Comparison of ENCODE assay signal across 17 cellular contexts in genomic region chrX:129761596-129761995, GRCh38. TPM values are rescaled to one million over a fixed set of nuclear protein-coding genes. Genes with fewer than 3 reads are reported as not detected.
A peak's percentile ranks its signal among the peaks of the same experiment; 100 is the strongest.
DNase-seq lines count a peak whose midpoint lies in the region; ATAC-seq, FAIRE-seq and TF ChIP-seq lines count a peak whose summit lies in the region.
"Had no signal": no experiment of that assay in that cellular context is flagged by ENCODE, and none has a peak within 500 bp of the region (broad histone marks: within the 10 kb centered on the region; RNA-seq: fewer than 3 reads in every experiment).

No MANE protein-coding gene starts in this region.

- no peaks in the 10 kb centered on the region for H3K36me3 ChIP-seq in suprapubic skin
- H3K36me3 ChIP-seq: BLaER1 had no signal

- TF ChIP-seq CTCF in suprapubic skin (IDR thresholded peaks at IDR 0.05) = no peak

- peaks cover 41% of the 10 kb centered on the region for H3K4me1 Mint-ChIP-seq in T-helper 1 cell treated with Interleukin-12 subunit alpha and Interleukin-12 subunit beta and Interleukin-4 antibody, amounts not matched to agents 30 μg/mL and 1 μg/mL, for 36 hours (ENCODE audit: low read depth)
- H3K4me1 Mint-ChIP-seq in activated T-helper 1 cell treated with anti-CD3 and anti-CD28 coated beads, Interleukin-12 subunit alpha, Interleukin-12 subunit beta, Interleukin-2, Interleukin-4 antibody, amounts not matched to agents 30 ng/mL and 10 ng/mL and 1 ng/mL, durations not matched to agents 14 hours and 24 hours and 36 hours (ENCODE audit: low read depth) = peaks cover 36% of the 10 kb centered on the region
- H3K4me1 Mint-ChIP-seq in dendritic cell treated with granulocyte-macrophage colony-stimulating factor and Interleukin-4, amounts not matched to agents 40 ng/mL and 50 ng/mL, for 4 days (ENCODE audit: low read depth) = peaks cover 56% of the 10 kb centered on the region
- H3K4me1 Mint-ChIP-seq: GM23338 had no signal

- H3K27me3 ChIP-seq in suprapubic skin = no peaks in the 10 kb centered on the region

- no peaks in the 10 kb centered on the region for H3K9me3 Mint-ChIP-seq in T-helper 1 cell treated with Interleukin-12 subunit alpha and Interleukin-12 subunit beta and Interleukin-4 antibody, amounts not matched to agents 30 μg/mL and 1 μg/mL, for 36 hours
- H3K9me3 Mint-ChIP-seq in activated T-helper 1 cell treated with anti-CD3 and anti-CD28 coated beads, Interleukin-12 subunit alpha, Interleukin-12 subunit beta, Interleukin-2, Interleukin-4 antibody, amounts not matched to agents 30 ng/mL and 10 ng/mL and 1 ng/mL, durations not matched to agents 14 hours and 24 hours and 36 hours = no peaks in the 10 kb centered on the region
- H3K9me3 Mint-ChIP-seq in dendritic cell treated with granulocyte-macrophage colony-stimulating factor and Interleukin-4, amounts not matched to agents 40 ng/mL and 50 ng/mL, for 4 days = no peaks in the 10 kb centered on the region
- H3K9me3 Mint-ChIP-seq: GM23338 had no signal

- peaks cover 2% of the 10 kb centered on the region for H3K36me3 Mint-ChIP-seq in T-helper 1 cell treated with Interleukin-12 subunit alpha and Interleukin-12 subunit beta and Interleukin-4 antibody, amounts not matched to agents 30 μg/mL and 1 μg/mL, for 36 hours (ENCODE audit: low read depth)
- H3K36me3 Mint-ChIP-seq in activated T-helper 1 cell treated with anti-CD3 and anti-CD28 coated beads, Interleukin-12 subunit alpha, Interleukin-12 subunit beta, Interleukin-2, Interleukin-4 antibody, amounts not matched to agents 30 ng/mL and 10 ng/mL and 1 ng/mL, durations not matched to agents 14 hours and 24 hours and 36 hours (ENCODE audit: low read depth) = peaks cover under 1% of the 10 kb centered on the region
- no peaks in the 10 kb centered on the region for H3K36me3 Mint-ChIP-seq in dendritic cell treated with granulocyte-macrophage colony-stimulating factor and Interleukin-4, amounts not matched to agents 40 ng/mL and 50 ng/mL, for 4 days (ENCODE audit: low read depth)

- H3K4me3 Mint-ChIP-seq in T-helper 1 cell treated with Interleukin-12 subunit alpha and Interleukin-12 subunit beta and Interleukin-4 antibody, amounts not matched to agents 30 μg/mL and 1 μg/mL, for 36 hours = no peak overlapping the region
- H3K4me3 Mint-ChIP-seq in activated T-helper 1 cell treated with anti-CD3 and anti-CD28 coated beads, Interleukin-12 subunit alpha, Interleukin-12 subunit beta, Interleukin-2, Interleukin-4 antibody, amounts not matched to agents 30 ng/mL and 10 ng/mL and 1 ng/mL, durations not matched to agents 14 hours and 24 hours and 36 hours = no peak overlapping the region
- no peak overlapping the region for H3K4me3 Mint-ChIP-seq in dendritic cell treated with granulocyte-macrophage colony-stimulating factor and Interleukin-4, amounts not matched to agents 40 ng/mL and 50 ng/mL, for 4 days
- H3K4me3 Mint-ChIP-seq: GM23338 had no signal

- no peak for DNase-seq in T-helper 1 cell
- no peak for DNase-seq in GM19239 (ENCODE audit: insufficient read length, low spot score)
- no peak for DNase-seq in activated T-helper 1 cell treated with anti-CD3 and anti-CD28 coated beads, Interleukin-12 subunit alpha, Interleukin-12 subunit beta, Interleukin-2, Interleukin-4 antibody, amounts not matched to agents 30 ng/mL and 10 ng/mL and 1 ng/mL, durations not matched to agents 14 hours and 24 hours and 36 hours (ENCODE audit: low spot score)
- DNase-seq in suprapubic skin (ENCODE audit: low spot score in 2 of 2) = no peak
- DNase-seq in Right ventricle myocardium inferior (ENCODE audit: missing footprints) = no peak
- DNase-seq in NCI-H774 (lab: John Stamatoyannopoulos, UW) = no peak
- DNase-seq: AML-193, DMS53, H7 had no signal

- 69% methylated on average over 3 of the region's 4 CpGs for WGBS in suprapubic skin

- no peaks in the 10 kb centered on the region for H3K4me1 ChIP-seq in suprapubic skin

- no peak for ATAC-seq in Right ventricle myocardium inferior
- ATAC-seq: GM23338 had no signal

- intact Hi-C loops in activated T-helper 1 cell treated with anti-CD3 and anti-CD28 coated beads, Interleukin-12 subunit alpha, Interleukin-12 subunit beta, Interleukin-2, Interleukin-4 antibody, amounts not matched to agents 30 ng/mL and 10 ng/mL and 1 ng/mL, durations not matched to agents 14 hours and 24 hours and 36 hours (cut with micrococcal nuclease) = no loop called here
- intact Hi-C loops in dendritic cell treated with granulocyte-macrophage colony-stimulating factor and Interleukin-4, amounts not matched to agents 40 ng/mL and 50 ng/mL, for 4 days (cut with micrococcal nuclease) = no loop called here
- intact Hi-C loops in Right ventricle myocardium inferior (cut with DNase I) = no loop called here

- H3K27ac ChIP-seq in suprapubic skin = no peak overlapping the region
- H3K27ac ChIP-seq: 22Rv1 had no signal

- peak; percentile 66 for FAIRE-seq in GM19239 (lab: Jason Lieb, UNC)
- FAIRE-seq: GM18507 had no signal

- no peak for TF ChIP-seq EP300 in suprapubic skin (IDR thresholded peaks at IDR 0.05)

- H3K27ac Mint-ChIP-seq in T-helper 1 cell treated with Interleukin-12 subunit alpha and Interleukin-12 subunit beta and Interleukin-4 antibody, amounts not matched to agents 30 μg/mL and 1 μg/mL, for 36 hours = peak overlapping the region; percentile 31
- peak overlapping the region; percentile 58 for H3K27ac Mint-ChIP-seq in activated T-helper 1 cell treated with anti-CD3 and anti-CD28 coated beads, Interleukin-12 subunit alpha, Interleukin-12 subunit beta, Interleukin-2, Interleukin-4 antibody, amounts not matched to agents 30 ng/mL and 10 ng/mL and 1 ng/mL, durations not matched to agents 14 hours and 24 hours and 36 hours
- peak overlapping the region; percentile 96 for H3K27ac Mint-ChIP-seq in dendritic cell treated with granulocyte-macrophage colony-stimulating factor and Interleukin-4, amounts not matched to agents 40 ng/mL and 50 ng/mL, for 4 days
- H3K27ac Mint-ChIP-seq: GM23338 had no signal

- H3K27me3 Mint-ChIP-seq in T-helper 1 cell treated with Interleukin-12 subunit alpha and Interleukin-12 subunit beta and Interleukin-4 antibody, amounts not matched to agents 30 μg/mL and 1 μg/mL, for 36 hours (ENCODE audit: low read depth) = no peaks in the 10 kb centered on the region
- H3K27me3 Mint-ChIP-seq in activated T-helper 1 cell treated with anti-CD3 and anti-CD28 coated beads, Interleukin-12 subunit alpha, Interleukin-12 subunit beta, Interleukin-2, Interleukin-4 antibody, amounts not matched to agents 30 ng/mL and 10 ng/mL and 1 ng/mL, durations not matched to agents 14 hours and 24 hours and 36 hours (ENCODE audit: insufficient read depth) = no peaks in the 10 kb centered on the region
- no peaks in the 10 kb centered on the region for H3K27me3 Mint-ChIP-seq in dendritic cell treated with granulocyte-macrophage colony-stimulating factor and Interleukin-4, amounts not matched to agents 40 ng/mL and 50 ng/mL, for 4 days

- no peaks in the 10 kb centered on the region for H3K9me3 ChIP-seq in suprapubic skin
- H3K9me3 ChIP-seq: BLaER1 had no signal

- no peak for TF ChIP-seq POLR2A in suprapubic skin (IDR thresholded peaks at IDR 0.05)

- H3K4me3 ChIP-seq in suprapubic skin = no peak overlapping the region
- H3K4me3 ChIP-seq: BLaER1, GM23338 had no signal

RNA-seq across cellular contexts. Expression of gene SASH3, which starts 18.2 kb away (rescaled TPM):
- 129 and 135 TPM in 2 replicates for total RNA-seq in activated T-helper 1 cell treated with anti-CD3 and anti-CD28 coated beads, Interleukin-12 subunit alpha, Interleukin-12 subunit beta, Interleukin-2, Interleukin-4 antibody, amounts not matched to agents 30 ng/mL and 10 ng/mL and 1 ng/mL, durations not matched to agents 14 hours and 24 hours and 36 hours
- total RNA-seq in suprapubic skin (1 to 10 TPM in 3 of 4 donors, under 1 TPM in 1; 0.34 to 3.3 (median 1.7) TPM), Right ventricle myocardium inferior (2.5 TPM)
- total RNA-seq: Daoy, GM23338, H7, HT-29 had no signal

RNA-seq across cellular contexts. Expression of gene XPNPEP2, which starts 22.8 kb away (rescaled TPM):
- total RNA-seq in activated T-helper 1 cell treated with anti-CD3 and anti-CD28 coated beads, Interleukin-12 subunit alpha, Interleukin-12 subunit beta, Interleukin-2, Interleukin-4 antibody, amounts not matched to agents 30 ng/mL and 10 ng/mL and 1 ng/mL, durations not matched to agents 14 hours and 24 hours and 36 hours = 0.16 and 0.24 TPM in 2 replicates
- total RNA-seq in suprapubic skin (1 to 10 TPM in 3 of 4 donors, under 1 TPM in 1; 0.83 to 6.1 (median 2.4) TPM), Right ventricle myocardium inferior (0.68 TPM)
- total RNA-seq: Daoy, GM23338, HT-29 had no signal

Comparison
In these comparisons a context has a peak if more than half of its experiments do, and no peak if none do; other contexts are left out.
1. H3K27ac Mint-ChIP-seq: peak in every context shown above with its lines; median percentile 96 in dendritic cell treated with granulocyte-macrophage colony-stimulating factor and Interleukin-4, amounts not matched to agents 40 ng/mL and 50 ng/mL, for 4 days; 58 in activated T-helper 1 cell treated with anti-CD3 and anti-CD28 coated beads, Interleukin-12 subunit alpha, Interleukin-12 subunit beta, Interleukin-2, Interleukin-4 antibody, amounts not matched to agents 30 ng/mL and 10 ng/mL and 1 ng/mL, durations not matched to agents 14 hours and 24 hours and 36 hours; 31 in T-helper 1 cell treated with Interleukin-12 subunit alpha and Interleukin-12 subunit beta and Interleukin-4 antibody, amounts not matched to agents 30 μg/mL and 1 μg/mL, for 36 hours.
2. RNA of gene SASH3, which starts 18.2 kb away (total RNA-seq): 129 to 135 TPM in activated T-helper 1 cell treated with anti-CD3 and anti-CD28 coated beads, Interleukin-12 subunit alpha, Interleukin-12 subunit beta, Interleukin-2, Interleukin-4 antibody, amounts not matched to agents 30 ng/mL and 10 ng/mL and 1 ng/mL, durations not matched to agents 14 hours and 24 hours and 36 hours; 2.5 TPM in Right ventricle myocardium inferior (single experiment) and 0.34 to 3.3 TPM in suprapubic skin; every median in the first group is over 10 times any median in the second.